ENCODE assay signal across 24 cellular contexts in genomic region chr2:156670104-156670503, GRCh38.
A peak's percentile ranks its signal among the peaks of the same experiment; 100 is the strongest.
DNase-seq lines count a peak whose midpoint lies in the region; ATAC-seq, FAIRE-seq and TF ChIP-seq lines count a peak whose summit lies in the region.
"Had no signal": no experiment of that assay in that cellular context is flagged by ENCODE, and none has a peak within 500 bp of the region (broad histone marks: within the 10 kb centered on the region; RNA-seq: fewer than 3 reads in every experiment).

No MANE protein-coding gene starts in this region.

- CTCF ChIA-PET in WTC11 (lab: Charles Lee), result no interaction called here
- CTCF ChIA-PET in CD8-positive, alpha-beta T cell (lab: Charles Lee), result no interaction called here

- intact Hi-C loops in CD8-positive, alpha-beta T cell (cut with DNase I, micrococcal nuclease), result no loop called here

- peaks cover 20% of the 10 kb centered on the region for H3K36me3 Mint-ChIP-seq in WTC11
- no peaks in the 10 kb centered on the region for H3K36me3 Mint-ChIP-seq in CD8-positive, alpha-beta T cell

- DNase-seq in NCI-H2171 treated with DMSO at 0.1 percent for 48 hours (lab: John Stamatoyannopoulos, UW) (peak; percentile 33), NCI-H2171 (lab: John Stamatoyannopoulos, UW) (no peak), WTC11 (ENCODE audit: low spot score) (no peak), bronchial epithelial cell (ENCODE audit: low read depth) (peak; percentile 29), NCI-H1092 (lab: John Stamatoyannopoulos, UW) (no peak)
- DNase-seq in CD8-positive, alpha-beta T cell, result no peak
- DNase-seq: AML-193; CD4-positive, alpha-beta T cell; CD8-positive, alpha-beta memory T cell; COR-L47; DMS 273 treated with DMSO at 0.1 percent for 48 hours; DMS153; DMS53; DMS79; DND-41; EL; GDM1 had no signal

- no peaks in the 10 kb centered on the region for H3K27me3 ChIP-seq in bronchial epithelial cell (ENCODE audit: control insufficient read depth, insufficient read depth, low read length)
- H3K27me3 ChIP-seq in CD8-positive, alpha-beta T cell (ENCODE audit: insufficient read depth, low read length), result no peaks in the 10 kb centered on the region
- H3K27me3 ChIP-seq: BLaER1 treated with 17β-estradiol and CSF1 and Interleukin-3, amounts not matched to agents 10 nM and 100 nM had no signal

- peaks cover 35% of the 10 kb centered on the region for H3K4me1 Mint-ChIP-seq in WTC11
- no peaks in the 10 kb centered on the region for H3K4me1 Mint-ChIP-seq in CD8-positive, alpha-beta T cell (ENCODE audit: low read depth)
- H3K4me1 Mint-ChIP-seq: B cell had no signal

- no peak for FAIRE-seq in bronchial epithelial cell (lab: Jason Lieb, UNC)
- FAIRE-seq: A549, GM12878, GM19239 had no signal

- no peak for ATAC-seq in WTC11
- no peak for ATAC-seq in CD8-positive, alpha-beta T cell
- ATAC-seq: A549, GM12878 had no signal

- no peaks in the 10 kb centered on the region for H3K9me3 ChIP-seq in CD8-positive, alpha-beta T cell (ENCODE audit: low read length)
- H3K9me3 ChIP-seq: A549 had no signal

- H3K4me1 ChIP-seq in CD8-positive, alpha-beta T cell (ENCODE audit: insufficient read depth, low read length), result no peaks in the 10 kb centered on the region
- H3K4me1 ChIP-seq: A549; BLaER1 treated with 17β-estradiol and CSF1 and Interleukin-3, amounts not matched to agents 10 nM and 100 nM had no signal

- TF ChIP-seq CTCF in WTC11 (IDR thresholded peaks at IDR 0.05), result no peak
- TF ChIP-seq CTCF in bronchial epithelial cell (IDR thresholded peaks at IDR 0.05; ENCODE audit: insufficient read depth, low read length, severe bottlenecking), result no peak
- TF ChIP-seq CTCF in CD8-positive, alpha-beta T cell (IDR thresholded peaks at IDR 0.05), result no peak

- H3K9me3 Mint-ChIP-seq in WTC11, result peaks cover 30% of the 10 kb centered on the region
- H3K9me3 Mint-ChIP-seq in CD8-positive, alpha-beta T cell, result peaks cover 6% of the 10 kb centered on the region

- no peak overlapping the region for H3K4me3 Mint-ChIP-seq in WTC11
- no peak overlapping the region for H3K4me3 Mint-ChIP-seq in CD8-positive, alpha-beta T cell
- H3K4me3 Mint-ChIP-seq: B cell; CD4-positive, alpha-beta T cell; CD8-positive, alpha-beta memory T cell had no signal

- peak overlapping the region; percentile 55; the same call in 1 of the 2 replicates for H3K27ac Mint-ChIP-seq in WTC11
- no peak overlapping the region for H3K27ac Mint-ChIP-seq in CD8-positive, alpha-beta T cell
- H3K27ac Mint-ChIP-seq: B cell; CD4-positive, alpha-beta T cell; CD8-positive, alpha-beta memory T cell had no signal

- H3K4me3 ChIP-seq in bronchial epithelial cell (ENCODE audit: low read depth, low read length), result no peak overlapping the region
- no peak overlapping the region for H3K4me3 ChIP-seq in CD8-positive, alpha-beta T cell (ENCODE audit: low read depth, low read length)
- H3K4me3 ChIP-seq: A549; BLaER1 treated with 17β-estradiol and CSF1 and Interleukin-3, amounts not matched to agents 10 nM and 100 nM; GM12878 had no signal

- 0 out of 2 replicates have a peak, but pooled peaks cover 3% of the 10 kb centered on the region for H3K27me3 Mint-ChIP-seq in WTC11 (ENCODE audit: low read depth)
- peaks cover 2% of the 10 kb centered on the region for H3K27me3 Mint-ChIP-seq in CD8-positive, alpha-beta T cell (ENCODE audit: low read depth)

- H3K36me3 ChIP-seq in bronchial epithelial cell (ENCODE audit: control insufficient read depth, insufficient read depth, low read length), result no peaks in the 10 kb centered on the region
- H3K36me3 ChIP-seq in CD8-positive, alpha-beta T cell (ENCODE audit: insufficient read depth, low read length), result no peaks in the 10 kb centered on the region
- H3K36me3 ChIP-seq: BLaER1 treated with 17β-estradiol and CSF1 and Interleukin-3, amounts not matched to agents 10 nM and 100 nM had no signal

- POLR2A ChIA-PET in WTC11 (lab: Charles Lee), result no interaction called here
- POLR2A ChIA-PET in CD8-positive, alpha-beta T cell (lab: Charles Lee), result no interaction called here

- H3K27ac ChIP-seq in CD8-positive, alpha-beta T cell (ENCODE audit: low read depth, low read length), result no peak overlapping the region
- H3K27ac ChIP-seq: 22Rv1; A549; BLaER1 treated with 17β-estradiol and CSF1 and Interleukin-3, amounts not matched to agents 10 nM and 100 nM; C4-2B had no signal

TF ChIP-seq in WTC11, 78 proteins besides CTCF, POLR2A, EP300 and RAD21:
- TF ChIP-seq CBFB (CRISPR knock-in tag; IDR thresholded peaks at IDR 0.05; ENCODE audit: low read depth), result no peak
- TF ChIP-seq ZNF138 (CRISPR knock-in tag; conservative IDR thresholded peaks at IDR 0.05), result no peak
- no peak for TF ChIP-seq ZNF317 (CRISPR knock-in tag; IDR thresholded peaks at IDR 0.05; ENCODE audit: borderline replicate concordance, low read depth)
- TF ChIP-seq, protein P1, sequence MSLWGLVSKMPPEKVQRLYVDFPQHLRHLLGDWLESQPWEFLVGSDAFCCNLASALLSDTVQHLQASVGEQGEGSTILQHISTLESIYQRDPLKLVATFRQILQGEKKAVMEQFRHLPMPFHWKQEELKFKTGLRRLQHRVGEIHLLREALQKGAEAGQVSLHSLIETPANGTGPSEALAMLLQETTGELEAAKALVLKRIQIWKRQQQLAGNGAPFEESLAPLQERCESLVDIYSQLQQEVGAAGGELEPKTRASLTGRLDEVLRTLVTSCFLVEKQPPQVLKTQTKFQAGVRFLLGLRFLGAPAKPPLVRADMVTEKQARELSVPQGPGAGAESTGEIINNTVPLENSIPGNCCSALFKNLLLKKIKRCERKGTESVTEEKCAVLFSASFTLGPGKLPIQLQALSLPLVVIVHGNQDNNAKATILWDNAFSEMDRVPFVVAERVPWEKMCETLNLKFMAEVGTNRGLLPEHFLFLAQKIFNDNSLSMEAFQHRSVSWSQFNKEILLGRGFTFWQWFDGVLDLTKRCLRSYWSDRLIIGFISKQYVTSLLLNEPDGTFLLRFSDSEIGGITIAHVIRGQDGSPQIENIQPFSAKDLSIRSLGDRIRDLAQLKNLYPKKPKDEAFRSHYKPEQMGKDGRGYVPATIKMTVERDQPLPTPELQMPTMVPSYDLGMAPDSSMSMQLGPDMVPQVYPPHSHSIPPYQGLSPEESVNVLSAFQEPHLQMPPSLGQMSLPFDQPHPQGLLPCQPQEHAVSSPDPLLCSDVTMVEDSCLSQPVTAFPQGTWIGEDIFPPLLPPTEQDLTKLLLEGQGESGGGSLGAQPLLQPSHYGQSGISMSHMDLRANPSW (CRISPR knock-in tag; conservative IDR thresholded peaks at IDR 0.05; ENCODE audit: low read depth), result no peak
- no peak for TF ChIP-seq CDX4 (CRISPR knock-in tag; IDR thresholded peaks at IDR 0.05; ENCODE audit: borderline replicate concordance)
- no peak for TF ChIP-seq ZSCAN18 (CRISPR knock-in tag; IDR thresholded peaks at IDR 0.05)
- no peak for TF ChIP-seq SMAD3 (CRISPR knock-in tag; IDR thresholded peaks at IDR 0.05; ENCODE audit: borderline replicate concordance)
TF ChIP-seq in WTC11: peak in this region for 0.

Comparison
In these comparisons a context has a peak if more than half of its experiments do, and no peak if none do; other contexts are left out.
1. DNase-seq: peak in NCI-H2171 treated with DMSO at 0.1 percent for 48 hours (single experiment) and bronchial epithelial cell (single experiment); none in NCI-H2171 (single experiment), WTC11 (single experiment), NCI-H1092 (single experiment) and CD8-positive, alpha-beta T cell (0 of 7).